Comparison of ENCODE assay signal across 26 cellular contexts in genomic region chrX:29862126-29862664, GRCh38.
"Had no signal": no experiment of that assay in that cellular context is flagged by ENCODE, and none has a peak within 500 bp of the region (broad histone marks: within the 10 kb centered on the region; RNA-seq: fewer than 3 reads in every experiment).

No MANE protein-coding gene starts in this region.

- DNase-seq: dermis blood vessel endothelial cell; effector memory CD4-positive, alpha-beta T cell; heart left ventricle; left cardiac atrium; left ventricle myocardium superior; lower lobe of right lung; naive thymus-derived CD8-positive, alpha-beta T cell; occipital lobe; ovary; posterior cingulate gyrus; psoas muscle; right cardiac atrium; spleen; stimulated activated CD4-positive, alpha-beta T cell treated with anti-CD3 and anti-CD28 coated beads, Interleukin-4, amount 100 ng/mL, for 4 hours; transverse colon; upper lobe of right lung; uterus had no signal

- H3K9me3 ChIP-seq: esophagus muscularis mucosa, gastroesophageal sphincter, heart left ventricle, lower lobe of right lung, ovary, psoas muscle, spleen, transverse colon, upper lobe of right lung, uterus had no signal

- H3K27ac ChIP-seq: coronary artery, esophagus muscularis mucosa, foreskin keratinocyte, gastroesophageal sphincter, heart left ventricle, hepatocyte, lower lobe of right lung, ovary, psoas muscle, skin epidermis, spleen, transverse colon, upper lobe of right lung, uterus had no signal

- FAIRE-seq: endothelial cell of umbilical vein, islet of Langerhans had no signal

- H3K27me3 ChIP-seq: esophagus muscularis mucosa, foreskin keratinocyte, gastroesophageal sphincter, heart left ventricle, hepatocyte, ovary, spleen, transverse colon, upper lobe of right lung, uterus had no signal

- H3K4me3 ChIP-seq: coronary artery, esophagus muscularis mucosa, gastroesophageal sphincter, heart left ventricle, hepatocyte, lower lobe of right lung, ovary, psoas muscle, skin epidermis, spleen, transverse colon, upper lobe of right lung, uterus had no signal

- ATAC-seq: foreskin keratinocyte; gastroesophageal sphincter; heart left ventricle; left cardiac atrium; left ventricle myocardium superior; lower lobe of right lung; naive thymus-derived CD8-positive, alpha-beta T cell; psoas muscle; right cardiac atrium; stimulated activated memory B cell treated with anti-CD40 and anti-IgM and Interleukin-4, amounts not matched to agents 10 μg/mL and 1 μg/mL and 100 μg/mL, for 72 hours; upper lobe of right lung had no signal

- H3K36me3 ChIP-seq: esophagus muscularis mucosa, gastroesophageal sphincter, heart left ventricle, lower lobe of right lung, ovary, spleen, transverse colon, upper lobe of right lung, uterus had no signal

- H3K79me2 ChIP-seq: hepatocyte had no signal

- H3K4me2 ChIP-seq: hepatocyte had no signal

- H2AFZ ChIP-seq: hepatocyte had no signal

- H3K4me1 ChIP-seq: esophagus muscularis mucosa, foreskin keratinocyte, gastroesophageal sphincter, heart left ventricle, lower lobe of right lung, psoas muscle, spleen, transverse colon, upper lobe of right lung, uterus had no signal
